ENCODE assay signal across 9 cellular contexts in genomic region chr11:118838905-118839553, GRCh38. TPM values are rescaled to one million over a fixed set of nuclear protein-coding genes. Genes with fewer than 3 reads are reported as not detected.
DNase-seq lines count a peak whose midpoint lies in the region; ATAC-seq and TF ChIP-seq lines count a peak whose summit lies in the region.
"Had no signal": no experiment of that assay in that cellular context is flagged by ENCODE, and none has a peak within 500 bp of the region (broad histone marks: within the 10 kb centered on the region; RNA-seq: fewer than 3 reads in every experiment).

No MANE protein-coding gene starts in this region.

- ATAC-seq in GM18867 (IDR thresholded peaks at IDR 0.05; ENCODE audit: unreplicated experiment) (peak; percentile 61), GM21737 (IDR thresholded peaks at IDR 0.05; ENCODE audit: unreplicated experiment) (peak; percentile 78), left ventricle myocardium superior (no peak), omental fat pad (ENCODE audit: low FRiP score) (no peak)

- no peaks in the 10 kb centered on the region for H3K27me3 ChIP-seq in MG63
- no peaks in the 10 kb centered on the region for H3K27me3 ChIP-seq in brain microvascular endothelial cell (replicated peaks)

- DNase-seq in MG63 (peak; percentile 61), mesenteric fat pad (ENCODE audit: low spot score) (peak; percentile 4), brain microvascular endothelial cell (no peak), left ventricle myocardium superior (no peak), omental fat pad (ENCODE audit: low spot score) (no peak), OCI-M1 (lab: John Stamatoyannopoulos, UW) (no peak)

- intact Hi-C loops in left ventricle myocardium superior (cut with micrococcal nuclease) = no loop called here

- in situ Hi-C loops in brain microvascular endothelial cell (cut with HindIII; ENCODE audit: low pct_ligation_motif_present, low sequenced_read_pairs) = no loop called here

- H3K27ac ChIP-seq in brain microvascular endothelial cell = no peak overlapping the region

- H3K4me3 ChIP-seq in MG63 = no peak overlapping the region
- H3K4me3 ChIP-seq in brain microvascular endothelial cell (ENCODE audit: low read depth, low read length) = no peak overlapping the region

- TF ChIP-seq CTCF in brain microvascular endothelial cell (IDR thresholded peaks at IDR 0.05; ENCODE audit: low read depth, low read length, missing control alignments) = no peak
- TF ChIP-seq CTCF in omental fat pad (IDR thresholded peaks at IDR 0.05) = no peak

- H3K9me3 ChIP-seq in MG63 = no peaks in the 10 kb centered on the region

- H3K36me3 ChIP-seq in MG63 (no peaks in the 10 kb centered on the region), brain microvascular endothelial cell (replicated peaks) (no peaks in the 10 kb centered on the region)

RNA-seq across cellular contexts. Expression of gene CXCR5, which starts 44.7 kb away (rescaled TPM):
- total RNA-seq in MG63 (2014; rRNA removed; shearing (Covaris generic); ENCODE audit: low replicate concordance) = not detected in 2 replicates
- total RNA-seq in mesenteric fat pad (not detected), left ventricle myocardium superior (not detected), omental fat pad (under 1 TPM in 2 of 4 donors, not detected in 2; 0.09 to 0.12 TPM)
- total RNA-seq: bronchial epithelial cell had no signal

RNA-seq across cellular contexts. Expression of gene DDX6, which starts 48.1 kb away (rescaled TPM):
- total RNA-seq in MG63 (2014; rRNA removed; shearing (Covaris generic); ENCODE audit: low replicate concordance) = 51.6 and 77.3 TPM in 2 replicates
- total RNA-seq in mesenteric fat pad = 103 TPM
- 126 TPM for total RNA-seq in left ventricle myocardium superior
- 100 to 1,000 TPM in 3 of 4 donors, 10 to 100 TPM in 1; 84.5 to 129 (median 108) TPM for total RNA-seq in omental fat pad

Comparison
In these comparisons a context has a peak if more than half of its experiments do, and no peak if none do; other contexts are left out.
1. ATAC-seq: peak in GM18867 (single experiment) and GM21737 (single experiment); none in left ventricle myocardium superior (single experiment) and omental fat pad (single experiment).
2. DNase-seq: peak in MG63 (single experiment) and mesenteric fat pad (single experiment); none in brain microvascular endothelial cell (single experiment), left ventricle myocardium superior (single experiment), omental fat pad (single experiment) and OCI-M1 (single experiment).